1 cellular context compared by ENCODE assay signal in the genomic region with DNA sequence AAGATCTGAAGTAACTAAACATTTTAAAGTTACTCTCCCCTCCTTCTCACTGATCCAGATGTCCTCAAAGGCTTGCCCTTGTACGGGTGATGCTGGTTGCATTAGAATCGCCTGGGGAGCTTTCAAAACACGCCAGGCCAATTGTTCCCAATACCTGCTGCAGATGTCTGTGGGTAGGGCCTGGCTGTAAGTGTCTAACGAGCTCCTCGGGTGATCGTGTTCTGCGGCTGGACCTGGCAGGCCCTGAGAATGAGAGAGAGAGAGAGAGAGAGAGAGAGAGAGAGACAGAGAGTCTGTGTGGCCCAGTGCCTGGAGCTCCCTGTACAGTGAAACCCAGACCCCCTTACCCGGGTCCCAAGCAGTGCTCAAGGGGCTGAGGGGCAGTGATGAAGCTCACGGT.
TF ChIP-seq lines count a peak whose summit lies in the region.

No MANE protein-coding gene starts in this region.

TF ChIP-seq in SK-N-SH, 30 proteins besides CTCF, POLR2A, EP300 and RAD21 (continued from another document):
- TF ChIP-seq, protein P1, sequence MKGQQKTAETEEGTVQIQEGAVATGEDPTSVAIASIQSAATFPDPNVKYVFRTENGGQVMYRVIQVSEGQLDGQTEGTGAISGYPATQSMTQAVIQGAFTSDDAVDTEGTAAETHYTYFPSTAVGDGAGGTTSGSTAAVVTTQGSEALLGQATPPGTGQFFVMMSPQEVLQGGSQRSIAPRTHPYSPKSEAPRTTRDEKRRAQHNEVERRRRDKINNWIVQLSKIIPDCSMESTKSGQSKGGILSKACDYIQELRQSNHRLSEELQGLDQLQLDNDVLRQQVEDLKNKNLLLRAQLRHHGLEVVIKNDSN (IDR thresholded peaks at IDR 0.05; ENCODE audit: borderline replicate concordance, low read depth), result no peak
- TF ChIP-seq MEF2A (IDR thresholded peaks at IDR 0.05; ENCODE audit: borderline replicate concordance, low read depth) (no peak), TEAD4 (IDR thresholded peaks at IDR 0.05; ENCODE audit: borderline replicate concordance, insufficient read depth) (no peak), CHD2 (IDR thresholded peaks at IDR 0.05; ENCODE audit: low read length, partially characterized antibody) (no peak), POLR2AphosphoS5 (IDR thresholded peaks at IDR 0.05; ENCODE audit: low read depth, low read length) (no peak), YY1 (IDR thresholded peaks at IDR 0.05; ENCODE audit: low read depth) (no peak), FOXJ3 (CRISPR knock-in tag; IDR thresholded peaks at IDR 0.05) (no peak), SIN3A (IDR thresholded peaks at IDR 0.05; ENCODE audit: borderline replicate concordance, low read depth, low read length) (no peak), TCF12 (IDR thresholded peaks at IDR 0.05) (no peak)
- TF ChIP-seq, protein P2, sequence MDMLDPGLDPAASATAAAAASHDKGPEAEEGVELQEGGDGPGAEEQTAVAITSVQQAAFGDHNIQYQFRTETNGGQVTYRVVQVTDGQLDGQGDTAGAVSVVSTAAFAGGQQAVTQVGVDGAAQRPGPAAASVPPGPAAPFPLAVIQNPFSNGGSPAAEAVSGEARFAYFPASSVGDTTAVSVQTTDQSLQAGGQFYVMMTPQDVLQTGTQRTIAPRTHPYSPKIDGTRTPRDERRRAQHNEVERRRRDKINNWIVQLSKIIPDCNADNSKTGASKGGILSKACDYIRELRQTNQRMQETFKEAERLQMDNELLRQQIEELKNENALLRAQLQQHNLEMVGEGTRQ (IDR thresholded peaks at IDR 0.05; ENCODE audit: borderline replicate concordance, low read depth, low read length), result no peak
- TF ChIP-seq, protein P3, sequence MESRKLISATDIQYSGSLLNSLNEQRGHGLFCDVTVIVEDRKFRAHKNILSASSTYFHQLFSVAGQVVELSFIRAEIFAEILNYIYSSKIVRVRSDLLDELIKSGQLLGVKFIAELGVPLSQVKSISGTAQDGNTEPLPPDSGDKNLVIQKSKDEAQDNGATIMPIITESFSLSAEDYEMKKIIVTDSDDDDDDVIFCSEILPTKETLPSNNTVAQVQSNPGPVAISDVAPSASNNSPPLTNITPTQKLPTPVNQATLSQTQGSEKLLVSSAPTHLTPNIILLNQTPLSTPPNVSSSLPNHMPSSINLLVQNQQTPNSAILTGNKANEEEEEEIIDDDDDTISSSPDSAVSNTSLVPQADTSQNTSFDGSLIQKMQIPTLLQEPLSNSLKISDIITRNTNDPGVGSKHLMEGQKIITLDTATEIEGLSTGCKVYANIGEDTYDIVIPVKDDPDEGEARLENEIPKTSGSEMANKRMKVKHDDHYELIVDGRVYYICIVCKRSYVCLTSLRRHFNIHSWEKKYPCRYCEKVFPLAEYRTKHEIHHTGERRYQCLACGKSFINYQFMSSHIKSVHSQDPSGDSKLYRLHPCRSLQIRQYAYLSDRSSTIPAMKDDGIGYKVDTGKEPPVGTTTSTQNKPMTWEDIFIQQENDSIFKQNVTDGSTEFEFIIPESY (IDR thresholded peaks at IDR 0.05; ENCODE audit: borderline replicate concordance, low read depth), result no peak
